In genomic region chr2:96867756-96868554, GRCh38 we compare ENCODE assay signal across 8 cellular contexts. TPM values are rescaled to one million over a fixed set of nuclear protein-coding genes. Genes with fewer than 3 reads are reported as not detected.
DNase-seq lines count a peak whose midpoint lies in the region; ATAC-seq, FAIRE-seq and TF ChIP-seq lines count a peak whose summit lies in the region.

No MANE protein-coding gene starts in this region.

- H3K36me3 ChIP-seq in GM06990 (ENCODE audit: control insufficient read depth, insufficient read depth, low read length), result peaks cover 18% of the 10 kb centered on the region

- peak overlapping the region; percentile 84 for H3K4me3 Mint-ChIP-seq in activated naive CD8-positive, alpha-beta T cell treated with anti-CD3 and anti-CD28 coated beads for 36 hours
- H3K4me3 Mint-ChIP-seq in immature natural killer cell, result peak overlapping the region; percentile 82 to 93 (median 89)
- peak overlapping the region; percentile 80 to 85 for H3K4me3 Mint-ChIP-seq in stimulated activated naive B cell treated with anti-CD40 and anti-IgM and Interleukin-4, amounts not matched to agents 10 μg/mL and 1 μg/mL and 100 μg/mL, for 72 hours

- no peak for FAIRE-seq in H54 (lab: Jason Lieb, UNC)

- H3K27ac Mint-ChIP-seq in activated naive CD8-positive, alpha-beta T cell treated with anti-CD3 and anti-CD28 coated beads for 36 hours, result peak overlapping the region; percentile 77
- peak overlapping the region; percentile 76 to 93 (median 88) for H3K27ac Mint-ChIP-seq in immature natural killer cell
- peak overlapping the region; percentile 88 for H3K27ac Mint-ChIP-seq in stimulated activated naive B cell treated with anti-CD40 and anti-IgM and Interleukin-4, amounts not matched to agents 10 μg/mL and 1 μg/mL and 100 μg/mL, for 72 hours

- peaks cover 10% of the 10 kb centered on the region for H3K27me3 Mint-ChIP-seq in activated naive CD8-positive, alpha-beta T cell treated with anti-CD3 and anti-CD28 coated beads for 36 hours
- H3K27me3 Mint-ChIP-seq in immature natural killer cell (ENCODE audit: low read depth in 3 of 3), result peaks cover 5 to 10% (median 8%) of the 10 kb centered on the region in 3 donors
- peaks cover 0 to 29% of the 10 kb centered on the region in 2 donors for H3K27me3 Mint-ChIP-seq in stimulated activated naive B cell treated with anti-CD40 and anti-IgM and Interleukin-4, amounts not matched to agents 10 μg/mL and 1 μg/mL and 100 μg/mL, for 72 hours

- ATAC-seq in HG03280 (IDR thresholded peaks at IDR 0.05; ENCODE audit: unreplicated experiment), result peak; percentile 20
- ATAC-seq in stimulated activated naive B cell treated with anti-CD40 and anti-IgM and Interleukin-4, amounts not matched to agents 10 μg/mL and 1 μg/mL and 100 μg/mL, for 72 hours (replicated peaks), result peak; percentile 4 to 17
- no peak for ATAC-seq in GM18858 (IDR thresholded peaks at IDR 0.05; ENCODE audit: unreplicated experiment)

- H3K9me3 Mint-ChIP-seq in activated naive CD8-positive, alpha-beta T cell treated with anti-CD3 and anti-CD28 coated beads for 36 hours, result no peaks in the 10 kb centered on the region
- no peaks in the 10 kb centered on the region for H3K9me3 Mint-ChIP-seq in immature natural killer cell
- no peaks in the 10 kb centered on the region for H3K9me3 Mint-ChIP-seq in stimulated activated naive B cell treated with anti-CD40 and anti-IgM and Interleukin-4, amounts not matched to agents 10 μg/mL and 1 μg/mL and 100 μg/mL, for 72 hours

- TF ChIP-seq CTCF in GM06990 (IDR thresholded peaks at IDR 0.05; ENCODE audit: insufficient read depth, low read length, poor library complexity, severe bottlenecking), result no peak

- peak overlapping the region; percentile 63 for H3K4me3 ChIP-seq in GM06990 (replicated peaks; ENCODE audit: low read depth, low read length)

- H3K4me1 Mint-ChIP-seq in activated naive CD8-positive, alpha-beta T cell treated with anti-CD3 and anti-CD28 coated beads for 36 hours, result peaks cover 26% of the 10 kb centered on the region
- H3K4me1 Mint-ChIP-seq in immature natural killer cell, result peaks cover 43 to 48% of the 10 kb centered on the region in 2 donors
- H3K4me1 Mint-ChIP-seq in stimulated activated naive B cell treated with anti-CD40 and anti-IgM and Interleukin-4, amounts not matched to agents 10 μg/mL and 1 μg/mL and 100 μg/mL, for 72 hours, result peaks cover 27 to 39% of the 10 kb centered on the region in 2 donors

- no peaks in the 10 kb centered on the region for H3K27me3 ChIP-seq in GM06990 (replicated peaks; ENCODE audit: control insufficient read depth, insufficient read depth, low read length)

- DNase-seq in GM06990 (ENCODE audit: extremely low read depth, insufficient read length) (no peak), immature natural killer cell (peak; percentile 28 to 64 (median 41)), H54 (ENCODE audit: insufficient read length, low spot score) (no peak), GF-D8 (lab: John Stamatoyannopoulos, UW) (no peak)
- no peak for DNase-seq in activated naive CD8-positive, alpha-beta T cell treated with anti-CD3 and anti-CD28 coated beads for 36 hours
- DNase-seq in stimulated activated naive B cell treated with anti-CD40 and anti-IgM and Interleukin-4, amounts not matched to agents 10 μg/mL and 1 μg/mL and 100 μg/mL, for 72 hours, result no peak

- peaks cover 7% of the 10 kb centered on the region for H3K36me3 Mint-ChIP-seq in activated naive CD8-positive, alpha-beta T cell treated with anti-CD3 and anti-CD28 coated beads for 36 hours
- H3K36me3 Mint-ChIP-seq in immature natural killer cell, result peaks cover 3 to 5% (median 5%) of the 10 kb centered on the region in 3 donors
- peaks cover 39 to 47% of the 10 kb centered on the region in 2 donors for H3K36me3 Mint-ChIP-seq in stimulated activated naive B cell treated with anti-CD40 and anti-IgM and Interleukin-4, amounts not matched to agents 10 μg/mL and 1 μg/mL and 100 μg/mL, for 72 hours

- TF ChIP-seq POLR2A in H54 (IDR thresholded peaks at IDR 0.05; ENCODE audit: low read depth, low read length), result no peak

RNA-seq across cellular contexts. Expression of gene SEMA4C, which starts 1.9 kb away (rescaled TPM):
- 1 to 10 TPM; 5.9 to 8.3 TPM for total RNA-seq in activated naive CD8-positive, alpha-beta T cell treated with anti-CD3 and anti-CD28 coated beads for 36 hours
- polyA plus RNA-seq in immature natural killer cell, result 10 to 100 TPM in 1 of 3 donors, 1 to 10 TPM in 2; 3.1 to 11.5 (median 4.8) TPM

RNA-seq across cellular contexts. Expression of gene ANKRD39, which starts 10.1 kb away (rescaled TPM):
- total RNA-seq in activated naive CD8-positive, alpha-beta T cell treated with anti-CD3 and anti-CD28 coated beads for 36 hours, result 10 to 100 TPM; 22.7 to 25.2 TPM
- 10 to 100 TPM; 27.0 to 68.3 (median 41.2) TPM for polyA plus RNA-seq in immature natural killer cell

RNA-seq across cellular contexts. Expression of gene ANKRD23, which starts 24.1 kb away (rescaled TPM):
- total RNA-seq in activated naive CD8-positive, alpha-beta T cell treated with anti-CD3 and anti-CD28 coated beads for 36 hours, result 1 to 10 TPM; 2.7 to 3.2 TPM
- 1 to 10 TPM in 1 of 3 donors, not detected in 2; 1.3 TPM for polyA plus RNA-seq in immature natural killer cell

RNA-seq across cellular contexts. Expression of gene CNNM3, which starts 51.9 kb away (rescaled TPM):
- total RNA-seq in activated naive CD8-positive, alpha-beta T cell treated with anti-CD3 and anti-CD28 coated beads for 36 hours, result 10 to 100 TPM; 15.5 to 17.2 TPM
- 10 to 100 TPM in 1 of 3 donors, 1 to 10 TPM in 2; 5.5 to 11.0 (median 9.9) TPM for polyA plus RNA-seq in immature natural killer cell

Comparison
In these comparisons a context has a peak if more than half of its experiments do, and no peak if none do; other contexts are left out.
1. DNase-seq: peak in immature natural killer cell (3 of 3); none in GM06990 (single experiment), activated naive CD8-positive, alpha-beta T cell treated with anti-CD3 and anti-CD28 coated beads for 36 hours (single experiment), stimulated activated naive B cell treated with anti-CD40 and anti-IgM and Interleukin-4, amounts not matched to agents 10 μg/mL and 1 μg/mL and 100 μg/mL, for 72 hours (single experiment), H54 (single experiment) and GF-D8 (single experiment).
2. Peak in every context shown above with its lines, with median percentiles within 50 percentile points of each other: H3K27ac Mint-ChIP-seq and H3K4me3 Mint-ChIP-seq.